8 cellular contexts compared by ENCODE assay signal in the genomic region with DNA sequence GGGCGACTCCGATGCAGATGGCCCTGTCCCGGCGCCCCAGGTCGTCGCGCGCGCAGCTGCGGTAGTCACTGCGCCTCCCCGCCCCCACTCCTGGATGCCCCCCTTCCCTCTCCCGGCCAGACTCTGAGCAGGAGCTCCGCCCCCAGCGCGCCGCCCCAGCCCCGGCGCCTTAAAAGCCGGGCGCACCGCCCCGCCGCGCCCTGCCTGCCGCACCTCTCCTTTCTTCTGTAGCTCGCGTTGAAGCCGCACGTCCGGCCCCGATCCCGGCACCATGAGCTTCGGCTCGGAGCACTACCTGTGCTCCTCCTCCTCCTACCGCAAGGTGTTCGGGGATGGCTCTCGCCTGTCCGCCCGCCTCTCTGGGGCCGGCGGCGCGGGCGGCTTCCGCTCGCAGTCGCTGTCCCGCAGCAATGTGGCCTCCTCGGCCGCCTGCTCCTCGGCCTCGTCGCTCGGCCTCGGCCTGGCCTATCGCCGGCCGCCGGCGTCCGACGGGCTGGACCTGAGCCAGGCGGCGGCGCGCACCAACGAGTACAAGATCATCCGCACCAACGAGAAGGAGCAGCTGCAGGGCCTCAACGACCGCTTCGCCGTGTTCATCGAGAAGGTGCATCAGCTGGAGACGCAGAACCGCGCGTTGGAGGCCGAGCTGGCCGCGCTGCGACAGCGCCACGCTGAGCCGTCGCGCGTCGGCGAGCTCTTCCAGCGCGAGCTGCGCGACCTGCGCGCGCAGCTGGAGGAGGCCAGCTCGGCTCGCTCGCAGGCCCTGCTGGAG. TPM values are rescaled to one million over a fixed set of nuclear protein-coding genes. Genes with fewer than 3 reads are reported as not detected.
DNase-seq lines count a peak whose midpoint lies in the region; ATAC-seq and TF ChIP-seq lines count a peak whose summit lies in the region.

A gene (plus strand): TSS at position 198 of the 772 bp plus-strand sequence. CDS start 74 bp downstream, at position 272.

- peak within 1 kb of the TSS; percentile 34; the same call in 1 of the 2 replicates for H3K27ac ChIP-seq in HEK293 (ENCODE audit: extremely low read depth, low read depth, low read length)
- no peak within 1 kb of the TSS for H3K27ac ChIP-seq in colonic mucosa
- H3K27ac ChIP-seq in ovary = no peak within 1 kb of the TSS

- WGBS in ovary, 3 donors = 1 to 2% (median 1%) methylated on average over 53 to 101 of the region's 101 CpGs

- peak; percentile 8 for DNase-seq in CD1c-positive myeloid dendritic cell (ENCODE audit: extremely low spot score)
- peak; percentile 55 for DNase-seq in SHP77 treated with DMSO at 0.1 percent for 48 hours (lab: John Stamatoyannopoulos, UW)
- DNase-seq in colonic mucosa = no peak
- peak; percentile 22 for DNase-seq in midbrain (lab: John Stamatoyannopoulos, UW)
- DNase-seq in ovary = no peak

- H3K27me3 ChIP-seq in colonic mucosa (peaks cover 49% of the 10 kb centered on the region), ovary (no peaks in the 10 kb centered on the region)

- TF ChIP-seq POLR2A in ovary (IDR thresholded peaks at IDR 0.05) = no peak

- no peak within 1 kb of the TSS for H3K9ac ChIP-seq in colonic mucosa (ENCODE audit: low read depth in 2 of 2, low read length in 2 of 2)

- TF ChIP-seq EP300 in ovary (IDR thresholded peaks at IDR 0.05) = no peak

- CTCF ChIA-PET in HEK293 (lab: Yijun Ruan, JAX) = interaction anchor here (0.6 to 1.0 kb wide), 7 partner anchors 9 to 1441 kb away, joined by 3 to 5 read pairs (median 3); no protein-coding TSS in a partner anchor

- H3K4me1 ChIP-seq in HEK293 (ENCODE audit: control insufficient read depth, insufficient read depth, low read length) (peaks cover 8% of the 10 kb centered on the region), colonic mucosa (no peaks in the 10 kb centered on the region), ovary (ENCODE audit: insufficient read depth) (peaks cover 8% of the 10 kb centered on the region)

- H3K36me3 ChIP-seq in HEK293 (ENCODE audit: control insufficient read depth in 2 of 2, insufficient read depth in 1 of 2, low read length in 2 of 2) = no peaks in the 10 kb centered on the region
- no peaks in the 10 kb centered on the region for H3K36me3 ChIP-seq in colonic mucosa
- no peaks in the 10 kb centered on the region for H3K36me3 ChIP-seq in ovary

- intact Hi-C loops in colonic mucosa (cut with DNase I) (no loop called here), ovary (cut with DNase I) (no loop called here)

- POLR2A ChIA-PET in HEK293 (lab: Yijun Ruan, JAX) = interaction anchor here (0.6 to 1.4 kb wide), 8 partner anchors 16 to 359 kb away, joined by 3 to 5 read pairs (median 4); a partner anchor contains a TSS

- ATAC-seq in HG03378 (IDR thresholded peaks at IDR 0.05; ENCODE audit: unreplicated experiment) (no peak), HG03432 (IDR thresholded peaks at IDR 0.05; ENCODE audit: unreplicated experiment) (no peak)

- H3K9me3 ChIP-seq in HEK293 (ENCODE audit: control insufficient read depth, insufficient read depth, low read depth, low read length) (no peaks in the 10 kb centered on the region), colonic mucosa (no peaks in the 10 kb centered on the region), ovary (no peaks in the 10 kb centered on the region)

- H3K4me3 ChIP-seq in HEK293 (ENCODE audit: low read depth, low read length) (peak within 1 kb of the TSS; percentile 46), colonic mucosa (peak within 1 kb of the TSS; percentile 16), ovary (no peak within 1 kb of the TSS)

- peak; percentile 46; the same call in 1 of the 2 replicates for TF ChIP-seq CTCF in HEK293 (tag by site-specific recombination; IDR thresholded peaks at IDR 0.05)
- TF ChIP-seq CTCF in colonic mucosa (IDR thresholded peaks at IDR 0.05) = no peak
- TF ChIP-seq CTCF in ovary (IDR thresholded peaks at IDR 0.05) = no peak

TF ChIP-seq in HEK293, 187 proteins besides CTCF, POLR2A, EP300 and RAD21 (continues in another document):
- TF ChIP-seq ZNF529 (tag by site-specific recombination; IDR thresholded peaks at IDR 0.05; ENCODE audit: insufficient replicate concordance) (no peak), ZBTB8A (tag by site-specific recombination; IDR thresholded peaks at IDR 0.05) (peak; percentile 95), ZNF394 (tag by site-specific recombination; IDR thresholded peaks at IDR 0.05; ENCODE audit: borderline replicate concordance) (peak; percentile 17; the same call in 1 of the 2 replicates), ZNF624 (tag by site-specific recombination; IDR thresholded peaks at IDR 0.05) (no peak), ZNF610 (tag by site-specific recombination; IDR thresholded peaks at IDR 0.05; ENCODE audit: borderline replicate concordance) (no peak), BCL11B (tag by site-specific recombination; IDR thresholded peaks at IDR 0.05; ENCODE audit: low read depth) (no peak), ZNF366 (tag by site-specific recombination; conservative IDR thresholded peaks at IDR 0.05) (no peak), KLF16 (tag by site-specific recombination; IDR thresholded peaks at IDR 0.05) (no peak), GLIS2 (tag by site-specific recombination; IDR thresholded peaks at IDR 0.05) (peak; percentile 44; the same call in 1 of the 2 replicates), ZNF830 (tag by site-specific recombination; IDR thresholded peaks at IDR 0.05; ENCODE audit: low read depth) (no peak), HOXD13 (CRISPR knock-in tag; IDR thresholded peaks at IDR 0.05; ENCODE audit: borderline replicate concordance) (no peak), OSR2 (tag by site-specific recombination; IDR thresholded peaks at IDR 0.05) (no peak), IKZF3 (tag by site-specific recombination; IDR thresholded peaks at IDR 0.05) (no peak), ZNF501 (tag by site-specific recombination; IDR thresholded peaks at IDR 0.05) (no peak), ZNF600 (tag by site-specific recombination; IDR thresholded peaks at IDR 0.05) (peak; percentile 83; the same call in 1 of the 2 replicates)
- TF ChIP-seq, protein P1, sequence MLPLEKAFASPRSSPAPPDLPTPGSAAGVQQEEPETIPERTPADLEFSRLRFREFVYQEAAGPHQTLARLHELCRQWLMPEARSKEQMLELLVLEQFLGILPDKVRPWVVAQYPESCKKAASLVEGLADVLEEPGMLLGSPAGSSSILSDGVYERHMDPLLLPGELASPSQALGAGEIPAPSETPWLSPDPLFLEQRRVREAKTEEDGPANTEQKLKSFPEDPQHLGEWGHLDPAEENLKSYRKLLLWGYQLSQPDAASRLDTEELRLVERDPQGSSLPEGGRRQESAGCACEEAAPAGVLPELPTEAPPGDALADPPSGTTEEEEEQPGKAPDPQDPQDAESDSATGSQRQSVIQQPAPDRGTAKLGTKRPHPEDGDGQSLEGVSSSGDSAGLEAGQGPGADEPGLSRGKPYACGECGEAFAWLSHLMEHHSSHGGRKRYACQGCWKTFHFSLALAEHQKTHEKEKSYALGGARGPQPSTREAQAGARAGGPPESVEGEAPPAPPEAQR (tag by site-specific recombination; IDR thresholded peaks at IDR 0.05) = no peak
- TF ChIP-seq, protein P2, sequence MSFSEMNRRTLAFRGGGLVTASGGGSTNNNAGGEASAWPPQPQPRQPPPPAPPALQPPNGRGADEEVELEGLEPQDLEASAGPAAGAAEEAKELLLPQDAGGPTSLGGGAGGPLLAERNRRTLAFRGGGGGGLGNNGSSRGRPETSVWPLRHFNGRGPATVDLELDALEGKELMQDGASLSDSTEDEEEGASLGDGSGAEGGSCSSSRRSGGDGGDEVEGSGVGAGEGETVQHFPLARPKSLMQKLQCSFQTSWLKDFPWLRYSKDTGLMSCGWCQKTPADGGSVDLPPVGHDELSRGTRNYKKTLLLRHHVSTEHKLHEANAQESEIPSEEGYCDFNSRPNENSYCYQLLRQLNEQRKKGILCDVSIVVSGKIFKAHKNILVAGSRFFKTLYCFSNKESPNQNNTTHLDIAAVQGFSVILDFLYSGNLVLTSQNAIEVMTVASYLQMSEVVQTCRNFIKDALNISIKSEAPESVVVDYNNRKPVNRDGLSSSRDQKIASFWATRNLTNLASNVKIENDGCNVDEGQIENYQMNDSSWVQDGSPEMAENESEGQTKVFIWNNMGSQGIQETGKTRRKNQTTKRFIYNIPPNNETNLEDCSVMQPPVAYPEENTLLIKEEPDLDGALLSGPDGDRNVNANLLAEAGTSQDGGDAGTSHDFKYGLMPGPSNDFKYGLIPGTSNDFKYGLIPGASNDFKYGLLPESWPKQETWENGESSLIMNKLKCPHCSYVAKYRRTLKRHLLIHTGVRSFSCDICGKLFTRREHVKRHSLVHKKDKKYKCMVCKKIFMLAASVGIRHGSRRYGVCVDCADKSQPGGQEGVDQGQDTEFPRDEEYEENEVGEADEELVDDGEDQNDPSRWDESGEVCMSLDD (tag by site-specific recombination; IDR thresholded peaks at IDR 0.05) = no peak
- TF ChIP-seq, protein P3, sequence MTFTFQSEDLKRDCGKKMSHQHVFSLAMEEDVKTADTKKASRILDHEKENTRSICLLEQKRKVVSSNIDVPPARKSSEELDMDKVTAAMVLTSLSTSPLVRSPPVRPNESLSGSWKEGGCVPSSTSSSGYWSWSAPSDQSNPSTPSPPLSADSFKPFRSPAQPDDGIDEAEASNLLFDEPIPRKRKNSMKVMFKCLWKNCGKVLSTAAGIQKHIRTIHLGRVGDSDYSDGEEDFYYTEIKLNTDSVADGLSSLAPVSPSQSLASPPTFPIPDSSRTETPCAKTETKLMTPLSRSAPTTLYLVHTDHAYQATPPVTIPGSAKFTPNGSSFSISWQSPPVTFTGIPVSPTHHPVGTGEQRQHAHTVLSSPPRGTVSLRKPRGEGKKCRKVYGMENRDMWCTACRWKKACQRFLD (tag by site-specific recombination; IDR thresholded peaks at IDR 0.05) = no peak

RNA-seq across cellular contexts. Expression of the gene that starts here (rescaled TPM):
- total RNA-seq in colonic mucosa (1 to 10 TPM in 1 of 2 donors, under 1 TPM in 1; 0.44 to 1.4 TPM), ovary (under 1 TPM in 1 of 7 donors, not detected in 6; 0.05 TPM)
- under 1 TPM; 0.05 to 0.23 TPM for polyA plus RNA-seq in ovary

Comparison
In these comparisons a context has a peak if more than half of its experiments do, and no peak if none do; other contexts are left out.
1. DNase-seq: peak in CD1c-positive myeloid dendritic cell (single experiment), SHP77 treated with DMSO at 0.1 percent for 48 hours (single experiment) and midbrain (single experiment); none in colonic mucosa (single experiment) and ovary (0 of 5).